8 cellular contexts compared by ENCODE assay signal in the genomic region with DNA sequence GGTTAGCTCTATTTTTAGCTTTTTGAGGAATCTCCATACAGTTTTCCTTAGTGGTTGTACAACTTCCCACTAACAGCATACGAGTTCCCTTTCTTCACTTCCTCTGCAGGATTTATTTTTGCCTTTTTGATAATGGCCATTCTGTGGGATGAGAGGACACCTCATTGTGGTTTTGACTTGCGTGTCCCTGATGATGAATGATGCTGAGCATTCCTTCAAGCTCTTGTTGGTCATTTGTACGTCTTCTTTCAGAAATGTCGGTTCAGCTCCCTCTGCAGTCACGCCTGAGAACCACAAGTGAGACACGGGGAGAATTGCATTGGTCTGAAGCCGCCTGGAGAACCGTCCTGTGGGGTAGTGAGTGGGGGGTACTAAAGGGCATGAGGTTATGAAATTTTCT. TPM values are rescaled to one million over a fixed set of nuclear protein-coding genes. Genes with fewer than 3 reads are reported as not detected.
DNase-seq lines count a peak whose midpoint lies in the region; ATAC-seq and TF ChIP-seq lines count a peak whose summit lies in the region.

No MANE protein-coding gene starts in this region.

- no peak overlapping the region for H2AFZ ChIP-seq in SK-N-SH (ENCODE audit: low read depth)

- H3K79me2 ChIP-seq in SK-N-SH (ENCODE audit: insufficient read depth): no peaks in the 10 kb centered on the region

- no peaks in the 10 kb centered on the region for H3K9me3 ChIP-seq in CD4-positive, CD25-positive, alpha-beta regulatory T cell (ENCODE audit: control insufficient read depth in 2 of 2, low read length in 2 of 2)
- H3K9me3 ChIP-seq in SK-N-SH: no peaks in the 10 kb centered on the region

- H3K4me3 Mint-ChIP-seq in CD4-positive, CD25-positive, alpha-beta regulatory T cell: no peak overlapping the region

- no peaks in the 10 kb centered on the region for H3K4me1 ChIP-seq in CD4-positive, CD25-positive, alpha-beta regulatory T cell (ENCODE audit: control insufficient read depth, insufficient read depth, low read length, poor library complexity, severe bottlenecking)
- H3K4me1 ChIP-seq in SK-N-SH (ENCODE audit: control insufficient read depth in 1 of 2, insufficient read depth in 2 of 2, low read depth in 1 of 2, low read length in 1 of 2): peaks cover 0 to 7% of the 10 kb centered on the region in 2 experiments; a peak in 1 of 4 replicates
- H3K4me1 ChIP-seq in foreskin keratinocyte: no peaks in the 10 kb centered on the region

- no peak overlapping the region for H3K27ac Mint-ChIP-seq in CD4-positive, CD25-positive, alpha-beta regulatory T cell

- peak; percentile 68 for TF ChIP-seq RAD21 in SK-N-SH (IDR thresholded peaks at IDR 0.05; ENCODE audit: low read length)

- no peaks in the 10 kb centered on the region for H3F3A ChIP-seq in SK-N-SH (replicated peaks; ENCODE audit: insufficient read depth)

- H3K4me1 Mint-ChIP-seq in CD4-positive, CD25-positive, alpha-beta regulatory T cell: peaks cover 0 to 3% (median 0%) of the 10 kb centered on the region in 4 donors

- CTCF ChIA-PET in SK-N-SH (lab: Yijun Ruan, JAX): interaction anchor here (0.6 to 4.6 kb wide), 20 partner anchors 11 to 748 kb away, joined by 3 to 35 read pairs (median 4); a partner anchor contains a TSS

- H3K4me2 ChIP-seq in SK-N-SH: no peak overlapping the region

- H3K4me3 ChIP-seq in CD4-positive, CD25-positive, alpha-beta regulatory T cell (ENCODE audit: low read depth, low read length): no peak overlapping the region
- H3K4me3 ChIP-seq in SK-N-SH (ENCODE audit: low read depth in 2 of 2, low read length in 1 of 2) (no peak overlapping the region), coronary artery (no peak overlapping the region)

- peaks cover 13% of the 10 kb centered on the region for H3K27me3 ChIP-seq in CD4-positive, CD25-positive, alpha-beta regulatory T cell (ENCODE audit: control insufficient read depth, insufficient read depth, low read length)
- no peaks in the 10 kb centered on the region for H3K27me3 ChIP-seq in SK-N-SH (ENCODE audit: insufficient read depth)
- H3K27me3 ChIP-seq in foreskin keratinocyte: no peaks in the 10 kb centered on the region

- TF ChIP-seq EP300 in SK-N-SH (IDR thresholded peaks at IDR 0.05; ENCODE audit: borderline replicate concordance in 1 of 2, low read depth in 1 of 2, low read length in 1 of 2): no peak

- no peaks in the 10 kb centered on the region for H4K20me1 ChIP-seq in SK-N-SH (ENCODE audit: insufficient read depth)

- WGBS in SK-N-SH (ENCODE audit: low lambda C conversion rate): 18% methylated on average over 8 of the region's 8 CpGs

- TF ChIP-seq CTCF in SK-N-SH (IDR thresholded peaks at IDR 0.05): no peak; the same call in 1 of the 2 replicates
- peak; percentile 42 for TF ChIP-seq CTCF in foreskin keratinocyte (conservative IDR thresholded peaks at IDR 0.05)
- no peak for TF ChIP-seq CTCF in coronary artery (IDR thresholded peaks at IDR 0.05)

- H3K9ac ChIP-seq in SK-N-SH: no peak overlapping the region

- peak in 2 of 3 donors; percentile 8 to 35 for DNase-seq in CD4-positive, CD25-positive, alpha-beta regulatory T cell
- DNase-seq in H4 (ENCODE audit: low spot score) (peak; percentile 46), SK-N-SH (peak; percentile 65), foreskin keratinocyte (peak in 1 of 2 donors; percentile 52), NCI-H345 treated with DMSO at 0.1 percent for 48 hours (lab: John Stamatoyannopoulos, UW; ENCODE audit: unreplicated experiment) (no peak), coronary artery (ENCODE audit: low spot score) (no peak), HPDE6-E6E7 (ENCODE audit: extremely low spot score) (no peak)
- DNase-seq in stimulated activated CD4-positive, alpha-beta T cell treated with anti-CD3 and anti-CD28 coated beads, Interleukin-4, amount 100 ng/mL, for 24 hours: peak; percentile 8

- no peak for ATAC-seq in CD4-positive, CD25-positive, alpha-beta regulatory T cell (ENCODE audit: low read depth in 2 of 2)
- ATAC-seq in foreskin keratinocyte: no peak

- no peaks in the 10 kb centered on the region for H3K36me3 Mint-ChIP-seq in CD4-positive, CD25-positive, alpha-beta regulatory T cell

- peaks cover 0 to 2% (median 0%) of the 10 kb centered on the region in 7 donors for H3K9me3 Mint-ChIP-seq in CD4-positive, CD25-positive, alpha-beta regulatory T cell

- H3K9me2 ChIP-seq in SK-N-SH: no peaks in the 10 kb centered on the region

- POLR2A ChIA-PET in SK-N-SH (lab: Yijun Ruan, JAX): no interaction called here

- H3K36me3 ChIP-seq in CD4-positive, CD25-positive, alpha-beta regulatory T cell (ENCODE audit: control insufficient read depth, insufficient read depth, low read length): no peaks in the 10 kb centered on the region
- H3K36me3 ChIP-seq in SK-N-SH (replicated peaks in 1 of 2; ENCODE audit: control insufficient read depth in 1 of 2, insufficient read depth in 2 of 2, low read length in 1 of 2): no peaks in the 10 kb centered on the region

- peaks cover 40% of the 10 kb centered on the region for H3K27me3 Mint-ChIP-seq in CD4-positive, CD25-positive, alpha-beta regulatory T cell

- no peak overlapping the region for H3K27ac ChIP-seq in CD4-positive, CD25-positive, alpha-beta regulatory T cell (ENCODE audit: insufficient read depth, low read length, poor library complexity, severe bottlenecking)
- H3K27ac ChIP-seq in SK-N-SH (ENCODE audit: low read depth in 2 of 2, low read length in 1 of 2) (no peak overlapping the region), foreskin keratinocyte (no peak overlapping the region), coronary artery (no peak overlapping the region)

TF ChIP-seq in SK-N-SH, 30 proteins besides CTCF, POLR2A, EP300 and RAD21:
- TF ChIP-seq SMC3 (IDR thresholded peaks at IDR 0.05; ENCODE audit: low read depth, low read length): peak; percentile 19; the same call in 1 of the 2 replicates
- no peak for TF ChIP-seq RXRA (IDR thresholded peaks at IDR 0.05; ENCODE audit: borderline replicate concordance, low read depth)
TF ChIP-seq in SK-N-SH: peak in this region for 1.

RNA-seq across cellular contexts. Expression of a gene that starts 2.0 kb away (rescaled TPM):
- total RNA-seq in CD4-positive, CD25-positive, alpha-beta regulatory T cell: not detected
- polyA plus RNA-seq in CD4-positive, CD25-positive, alpha-beta regulatory T cell: not detected
- not detected in 2 replicates for total RNA-seq in H4 (2014; rRNA removed; shearing (Covaris generic))
- polyA plus RNA-seq in SK-N-SH (2012; rRNA removed) (not detected in 2 replicates), foreskin keratinocyte (not detected in 2 replicates)
- polyA plus RNA-seq in SK-N-SH (2012; cell fraction: cytosol; rRNA removed): not detected in 2 replicates
- polyA plus RNA-seq in SK-N-SH (2012; cell fraction: nucleus; rRNA removed): 0.15 TPM in 1 of 2 replicates, not detected in the other
- total RNA-seq in foreskin keratinocyte: not detected in 2 replicates

RNA-seq across cellular contexts. Expression of a gene that starts 15.2 kb away (rescaled TPM):
- 0.35 TPM for total RNA-seq in CD4-positive, CD25-positive, alpha-beta regulatory T cell
- not detected for polyA plus RNA-seq in CD4-positive, CD25-positive, alpha-beta regulatory T cell
- total RNA-seq in H4 (2014; rRNA removed; shearing (Covaris generic)): not detected in 2 replicates
- not detected in 2 replicates for polyA plus RNA-seq in SK-N-SH (2012; rRNA removed)
- not detected in 2 replicates for polyA plus RNA-seq in SK-N-SH (2012; cell fraction: cytosol; rRNA removed)
- 0.29 and 0.60 TPM in 2 replicates for polyA plus RNA-seq in SK-N-SH (2012; cell fraction: nucleus; rRNA removed)
- total RNA-seq in foreskin keratinocyte: not detected in 2 replicates
- not detected in 2 replicates for polyA plus RNA-seq in foreskin keratinocyte

RNA-seq across cellular contexts. Expression of a gene that starts 19.3 kb away (rescaled TPM):
- total RNA-seq in CD4-positive, CD25-positive, alpha-beta regulatory T cell: not detected
- polyA plus RNA-seq in CD4-positive, CD25-positive, alpha-beta regulatory T cell: not detected
- not detected in 2 replicates for total RNA-seq in H4 (2014; rRNA removed; shearing (Covaris generic))
- not detected in 2 replicates for polyA plus RNA-seq in SK-N-SH (2012; rRNA removed)
- not detected in 2 replicates for polyA plus RNA-seq in SK-N-SH (2012; cell fraction: cytosol; rRNA removed)
- polyA plus RNA-seq in SK-N-SH (2012; cell fraction: nucleus; rRNA removed): not detected in 2 replicates
- total RNA-seq in foreskin keratinocyte: not detected in 2 replicates
- polyA plus RNA-seq in foreskin keratinocyte: not detected in 2 replicates

RNA-seq across cellular contexts. Expression of a gene that starts 25.6 kb away (rescaled TPM):
- 0.35 TPM for total RNA-seq in CD4-positive, CD25-positive, alpha-beta regulatory T cell
- polyA plus RNA-seq in CD4-positive, CD25-positive, alpha-beta regulatory T cell: not detected
- not detected in 2 replicates for total RNA-seq in H4 (2014; rRNA removed; shearing (Covaris generic))
- polyA plus RNA-seq in SK-N-SH (2012; rRNA removed): 0.06 TPM in 1 of 2 replicates, not detected in the other
- not detected in 2 replicates for polyA plus RNA-seq in SK-N-SH (2012; cell fraction: cytosol; rRNA removed)
- 0.13 and 0.40 TPM in 2 replicates for polyA plus RNA-seq in SK-N-SH (2012; cell fraction: nucleus; rRNA removed)
- not detected in 2 replicates for total RNA-seq in foreskin keratinocyte
- not detected in 2 replicates for polyA plus RNA-seq in foreskin keratinocyte

RNA-seq across cellular contexts. Expression of a gene that starts 36.3 kb away (rescaled TPM):
- total RNA-seq in CD4-positive, CD25-positive, alpha-beta regulatory T cell: not detected
- polyA plus RNA-seq in CD4-positive, CD25-positive, alpha-beta regulatory T cell: not detected
- not detected in 2 replicates for total RNA-seq in H4 (2014; rRNA removed; shearing (Covaris generic))
- polyA plus RNA-seq in SK-N-SH (2012; rRNA removed): 0.06 and 0.07 TPM in 2 replicates
- not detected in 2 replicates for polyA plus RNA-seq in SK-N-SH (2012; cell fraction: cytosol; rRNA removed)
- 0.17 and 0.19 TPM in 2 replicates for polyA plus RNA-seq in SK-N-SH (2012; cell fraction: nucleus; rRNA removed)
- not detected in 2 replicates for total RNA-seq in foreskin keratinocyte
- polyA plus RNA-seq in foreskin keratinocyte: not detected in 2 replicates

Comparison
In these comparisons a context has a peak if more than half of its experiments do, and no peak if none do; other contexts are left out.
1. DNase-seq: peak in CD4-positive, CD25-positive, alpha-beta regulatory T cell (2 of 3), H4 (single experiment), SK-N-SH (single experiment) and stimulated activated CD4-positive, alpha-beta T cell treated with anti-CD3 and anti-CD28 coated beads, Interleukin-4, amount 100 ng/mL, for 24 hours (single experiment); none in NCI-H345 treated with DMSO at 0.1 percent for 48 hours (single experiment), coronary artery (single experiment) and HPDE6-E6E7 (single experiment).